In the genomic region with DNA sequence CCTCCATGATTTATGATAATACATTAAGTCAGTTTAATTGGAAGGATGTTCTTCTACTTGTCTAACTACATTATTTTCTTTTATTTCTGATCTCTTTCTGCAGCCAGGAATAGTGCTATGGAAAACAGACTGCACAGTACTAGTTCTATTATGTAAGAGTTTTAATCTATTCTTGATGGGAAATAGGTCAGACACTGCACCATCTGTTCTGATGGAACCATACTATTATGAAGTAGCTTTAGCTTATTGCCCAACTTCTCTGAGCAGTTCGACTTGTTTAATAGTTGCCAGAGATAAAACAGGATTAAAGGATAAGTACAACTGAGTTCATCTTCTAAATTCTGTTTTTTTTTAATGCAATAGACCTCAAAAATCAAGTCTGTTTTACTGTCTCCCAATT, we compare ENCODE assay signal across 21 cellular contexts. TPM values are rescaled to one million over a fixed set of nuclear protein-coding genes. Genes with fewer than 3 reads are reported as not detected.
DNase-seq lines count a peak whose midpoint lies in the region; ATAC-seq, FAIRE-seq and TF ChIP-seq lines count a peak whose summit lies in the region.
"Had no signal": no experiment of that assay in that cellular context is flagged by ENCODE, and none has a peak within 500 bp of the region (broad histone marks: within the 10 kb centered on the region; RNA-seq: fewer than 3 reads in every experiment).

No MANE protein-coding gene starts in this region.

- H3K27me3 ChIP-seq in liver (ENCODE audit: control insufficient read depth in 4 of 4, insufficient read depth in 4 of 4, low read length in 3 of 4) (no peaks in the 10 kb centered on the region), HepG2 (ENCODE audit: control insufficient read depth in 1 of 2, insufficient read depth in 2 of 2, low read length in 2 of 2) (no peaks in the 10 kb centered on the region), hepatocyte (no peaks in the 10 kb centered on the region)
- H3K27me3 ChIP-seq in CD8-positive, alpha-beta memory T cell (ENCODE audit: insufficient read depth, low read length, poor library complexity, severe bottlenecking), result no peaks in the 10 kb centered on the region
- H3K27me3 ChIP-seq: cardiac muscle cell had no signal

- no peak for TF ChIP-seq POLR2A in HepG2 (IDR thresholded peaks at IDR 0.05; ENCODE audit: insufficient read depth in 1 of 2, low read depth in 2 of 2, low read length in 2 of 2)

- no peaks in the 10 kb centered on the region for H3K9me3 Mint-ChIP-seq in CD8-positive, alpha-beta memory T cell
- H3K9me3 Mint-ChIP-seq: activated naive CD4-positive, alpha-beta T cell treated with anti-CD3 and anti-CD28 coated beads, Interleukin-2, amount 50 U/mL, for 24 hours; CD8-positive, alpha-beta T cell; endodermal cell; natural killer cell treated with Interleukin-12 subunit alpha and Interleukin-12 subunit beta and Interleukin-15 and Interleukin-18, amount 100 ng/mL, for 72 hours; stimulated activated naive CD8-positive, alpha-beta T cell treated with anti-CD3 and anti-CD28 coated beads, Interleukin-15, amount 100 ng/mL, for 72 hours had no signal

- H3K27me3 Mint-ChIP-seq in CD8-positive, alpha-beta memory T cell, result no peaks in the 10 kb centered on the region
- H3K27me3 Mint-ChIP-seq: activated naive CD4-positive, alpha-beta T cell treated with anti-CD3 and anti-CD28 coated beads, Interleukin-2, amount 50 U/mL, for 24 hours; natural killer cell treated with Interleukin-12 subunit alpha and Interleukin-12 subunit beta and Interleukin-15 and Interleukin-18, amount 100 ng/mL, for 72 hours; stimulated activated naive CD8-positive, alpha-beta T cell treated with anti-CD3 and anti-CD28 coated beads, Interleukin-15, amount 100 ng/mL, for 72 hours; T-helper 17 cell had no signal

- H3K79me2 ChIP-seq in HepG2 (ENCODE audit: insufficient read depth, low read length) (no peaks in the 10 kb centered on the region), hepatocyte (no peaks in the 10 kb centered on the region)

- TF ChIP-seq EP300 in HepG2 (IDR thresholded peaks at IDR 0.05; ENCODE audit: low read depth in 2 of 2, low read length in 2 of 2) (no peak), HepG2 (CRISPR knock-in tag; IDR thresholded peaks at IDR 0.05; ENCODE audit: borderline replicate concordance) (no peak)

- H2AFZ ChIP-seq in HepG2 (ENCODE audit: low read length) (no peak overlapping the region), hepatocyte (no peak overlapping the region)

- WGBS in liver, result 19% methylated on average over 1 of the region's 1 CpG
- WGBS in HepG2 (ENCODE audit: low lambda C conversion rate), result 0% methylated on average over 1 of the region's 1 CpG
- WGBS in hepatocyte (ENCODE audit: low lambda C conversion rate, missing lambda C conversion rate), result 44% methylated on average over 1 of the region's 1 CpG

- no TSS peak for BruUV-seq in HepG2 (replicated peaks; lab: Mats Ljungman, UMichigan)

- H3K27ac Mint-ChIP-seq in CD8-positive, alpha-beta memory T cell, result no peak overlapping the region
- H3K27ac Mint-ChIP-seq: activated naive CD4-positive, alpha-beta T cell treated with anti-CD3 and anti-CD28 coated beads, Interleukin-2, amount 50 U/mL, for 24 hours; CD8-positive, alpha-beta T cell; endodermal cell; natural killer cell treated with Interleukin-12 subunit alpha and Interleukin-12 subunit beta and Interleukin-15 and Interleukin-18, amount 100 ng/mL, for 72 hours; stimulated activated naive CD8-positive, alpha-beta T cell treated with anti-CD3 and anti-CD28 coated beads, Interleukin-15, amount 100 ng/mL, for 72 hours; T-helper 17 cell had no signal

- no peaks in the 10 kb centered on the region for H3K9me2 ChIP-seq in hepatocyte (replicated peaks; ENCODE audit: insufficient read depth)

- H3K4me2 ChIP-seq in HepG2 (ENCODE audit: low read depth, low read length) (no peak overlapping the region), hepatocyte (peak overlapping the region; percentile 11)

- peaks cover 0 to 6% (median 4%) of the 10 kb centered on the region in 4 donors for H3K4me1 ChIP-seq in liver (ENCODE audit: control insufficient read depth in 4 of 4, insufficient read depth in 4 of 4, low read length in 3 of 4)
- no peaks in the 10 kb centered on the region for H3K4me1 ChIP-seq in HepG2 (ENCODE audit: insufficient read depth, low read length)
- no peaks in the 10 kb centered on the region for H3K4me1 ChIP-seq in hepatocyte (ENCODE audit: insufficient read depth)
- no peaks in the 10 kb centered on the region for H3K4me1 ChIP-seq in CD8-positive, alpha-beta memory T cell (ENCODE audit: insufficient read depth, low read length)

- H3K4me3 ChIP-seq in liver (ENCODE audit: low read depth in 1 of 3, low read length in 3 of 3) (no peak overlapping the region), HepG2 (replicated peaks in 1 of 3; ENCODE audit: insufficient read depth in 1 of 3, low read depth in 2 of 3, low read length in 3 of 3) (no peak overlapping the region), hepatocyte (no peak overlapping the region)
- no peak overlapping the region for H3K4me3 ChIP-seq in CD8-positive, alpha-beta memory T cell (ENCODE audit: low read length)
- H3K4me3 ChIP-seq: cardiac muscle cell had no signal

- no peak for FAIRE-seq in HepG2 (lab: Jason Lieb, UNC)

- TF ChIP-seq CTCF in liver (IDR thresholded peaks at IDR 0.05; ENCODE audit: low read depth, low read length, missing input control), result no peak
- no peak for TF ChIP-seq CTCF in HepG2 (CRISPR knock-in tag; IDR thresholded peaks at IDR 0.05)
- TF ChIP-seq CTCF in hepatocyte (IDR thresholded peaks at IDR 0.05; ENCODE audit: poor library complexity), result no peak

- H3K4me1 Mint-ChIP-seq in CD8-positive, alpha-beta memory T cell, result peaks cover 0 to 8% (median 6%) of the 10 kb centered on the region in 3 donors
- H3K4me1 Mint-ChIP-seq: activated naive CD4-positive, alpha-beta T cell treated with anti-CD3 and anti-CD28 coated beads, Interleukin-2, amount 50 U/mL, for 24 hours; T-helper 17 cell had no signal

- H4K20me1 ChIP-seq in HepG2 (ENCODE audit: insufficient read depth, low read length) (no peaks in the 10 kb centered on the region), hepatocyte (ENCODE audit: insufficient read depth, poor library complexity, severe bottlenecking) (no peaks in the 10 kb centered on the region)

- POLR2A ChIA-PET in HepG2 (lab: Yijun Ruan, JAX), result no interaction called here
- POLR2A ChIA-PET in CD8-positive, alpha-beta memory T cell (lab: Charles Lee), result no interaction called here

- intact Hi-C loops in HepG2 (cut with micrococcal nuclease; ENCODE audit: unreplicated experiment) (no loop called here), posterior vena cava (cut with DNase I) (no loop called here)

- CTCF ChIA-PET in HepG2 (lab: Yijun Ruan, JAX; ENCODE audit: low intra/inter-chr PET ratio, low total read pairs), result no interaction called here
- CTCF ChIA-PET in CD8-positive, alpha-beta memory T cell (lab: Charles Lee), result no interaction called here

- no peak overlapping the region for H3K4me3 Mint-ChIP-seq in CD8-positive, alpha-beta memory T cell
- H3K4me3 Mint-ChIP-seq: activated naive CD4-positive, alpha-beta T cell treated with anti-CD3 and anti-CD28 coated beads, Interleukin-2, amount 50 U/mL, for 24 hours; CD8-positive, alpha-beta T cell; endodermal cell; natural killer cell treated with Interleukin-12 subunit alpha and Interleukin-12 subunit beta and Interleukin-15 and Interleukin-18, amount 100 ng/mL, for 72 hours; stimulated activated naive CD8-positive, alpha-beta T cell treated with anti-CD3 and anti-CD28 coated beads, Interleukin-15, amount 100 ng/mL, for 72 hours; T-helper 17 cell had no signal

- in situ Hi-C loops in HepG2 (cut with HindIII; ENCODE audit: extremely low pct_ligation_motif_present, low pct_unique_long_range_greater_than_20kb), result no loop called here

- no peak for TF ChIP-seq RAD21 in liver (IDR thresholded peaks at IDR 0.05)
- no peak for TF ChIP-seq RAD21 in HepG2 (CRISPR knock-in tag; IDR thresholded peaks at IDR 0.05)

- no peaks in the 10 kb centered on the region for H3K9me3 ChIP-seq in liver (ENCODE audit: control insufficient read depth in 4 of 4, low read length in 3 of 4)
- no peaks in the 10 kb centered on the region for H3K9me3 ChIP-seq in HepG2 (ENCODE audit: low read length)
- no peaks in the 10 kb centered on the region for H3K9me3 ChIP-seq in hepatocyte (ENCODE audit: low read depth)
- no peaks in the 10 kb centered on the region for H3K9me3 ChIP-seq in CD8-positive, alpha-beta memory T cell (ENCODE audit: low read length)

- H3K36me3 ChIP-seq in liver (ENCODE audit: control insufficient read depth in 4 of 4, insufficient read depth in 3 of 4, low read depth in 1 of 4, low read length in 3 of 4) (peaks cover 8 to 47% (median 40%) of the 10 kb centered on the region in 4 donors), HepG2 (replicated peaks in 1 of 2; ENCODE audit: control insufficient read depth in 1 of 2, insufficient read depth in 2 of 2, low read length in 2 of 2) (no peaks in the 10 kb centered on the region), hepatocyte (replicated peaks; ENCODE audit: insufficient read depth, low read depth) (no peaks in the 10 kb centered on the region)
- H3K36me3 ChIP-seq in CD8-positive, alpha-beta memory T cell (ENCODE audit: insufficient read depth, low read length), result peaks cover 14% of the 10 kb centered on the region

- H3K36me3 Mint-ChIP-seq in CD8-positive, alpha-beta memory T cell, result peaks cover 21 to 75% (median 31%) of the 10 kb centered on the region in 3 donors
- H3K36me3 Mint-ChIP-seq: natural killer cell treated with Interleukin-12 subunit alpha and Interleukin-12 subunit beta and Interleukin-15 and Interleukin-18, amount 100 ng/mL, for 72 hours had no signal

- H3K27ac ChIP-seq in liver (ENCODE audit: low read depth in 1 of 2, low read length in 2 of 2) (peak overlapping the region in 1 of 2 donors; percentile 7), HepG2 (ENCODE audit: extremely low read length, insufficient read depth, low read length) (no peak overlapping the region), caudate nucleus (ENCODE audit: low read depth, low read length) (peak overlapping the region; percentile 72), hepatocyte (no peak overlapping the region)
- H3K27ac ChIP-seq in CD8-positive, alpha-beta memory T cell (ENCODE audit: low read depth, low read length), result no peak overlapping the region
- H3K27ac ChIP-seq: cardiac muscle cell, HL-60 had no signal

- H3K9ac ChIP-seq in liver (ENCODE audit: low read depth in 1 of 2, low read length in 2 of 2) (no peak overlapping the region), HepG2 (ENCODE audit: insufficient read depth, low read depth, low read length) (no peak overlapping the region)

- no peak for ATAC-seq in HepG2
- no peak for ATAC-seq in GM21360 (IDR thresholded peaks at IDR 0.05; ENCODE audit: unreplicated experiment)
- no peak for ATAC-seq in GM18870 (IDR thresholded peaks at IDR 0.05; ENCODE audit: unreplicated experiment)
- ATAC-seq: CD8-positive, alpha-beta T cell; natural killer cell treated with Interleukin-12 subunit alpha and Interleukin-12 subunit beta and Interleukin-15 and Interleukin-18, amount 100 ng/mL, for 72 hours; stimulated activated naive CD8-positive, alpha-beta T cell treated with anti-CD3 and anti-CD28 coated beads, Interleukin-15, amount 100 ng/mL, for 72 hours; T-helper 17 cell had no signal

- DNase-seq in HepG2 (ENCODE audit: low spot score) (no peak), caudate nucleus (lab: John Stamatoyannopoulos, UW) (peak in 3 of 61 donors; percentile 20 to 82 (median 29)), hepatocyte (ENCODE audit: low spot score) (no peak), posterior vena cava (ENCODE audit: low spot score) (no peak)
- no peak for DNase-seq in CD8-positive, alpha-beta memory T cell
- DNase-seq: activated CD4-positive, alpha-beta T cell treated with anti-CD3 and anti-CD28 coated beads for 48 hours; CD8-positive, alpha-beta T cell; endodermal cell; KBM-7; mammary epithelial cell; NCI-H2227 treated with DMSO at 0.1 percent for 48 hours; SHP77 treated with DMSO at 0.1 percent for 48 hours; stimulated activated naive CD8-positive, alpha-beta T cell treated with anti-CD3 and anti-CD28 coated beads, Interleukin-15, amount 100 ng/mL, for 72 hours; T-helper 17 cell had no signal

RNA-seq across cellular contexts. Expression of a gene that starts 13.0 kb away (rescaled TPM):
- total RNA-seq in liver (10 to 100 TPM in 1 of 2 donors, 1 to 10 TPM in 1; 7.0 to 63.3 TPM), HepG2 (2016; rRNA removed; fragmentation: Illumina TruSeq; extraction: Trizol) (not detected in 2 replicates), hepatocyte (48.1 and 48.5 TPM in 2 replicates), posterior vena cava (1 to 10 TPM; 6.9 to 7.1 TPM)
- polyA plus RNA-seq in liver (10 to 100 TPM; 27.9 to 37.2 TPM), HepG2 (2011; rRNA removed) (not detected in 2 replicates), hepatocyte (21.6 and 27.9 TPM in 2 replicates)
- not detected in 2 replicates for total RNA-seq in HepG2 (2016; cell fraction: cytosol; rRNA removed; fragmentation: Illumina TruSeq; extraction: Trizol; ENCODE audit: low read depth)
- not detected in 2 replicates for total RNA-seq in HepG2 (2016; cell fraction: insoluble cytoplasmic fraction; rRNA removed; fragmentation: Illumina TruSeq; extraction: Trizol)
- not detected in 2 replicates for total RNA-seq in HepG2 (2016; cell fraction: membrane; rRNA removed; fragmentation: Illumina TruSeq; extraction: Trizol)
- total RNA-seq in HepG2 (2016; cell fraction: nucleus; rRNA removed; fragmentation: Illumina TruSeq; extraction: Trizol), result not detected in 2 replicates
- polyA plus RNA-seq in HepG2 (2011; cell fraction: cytosol; rRNA removed), result not detected in 2 replicates
- polyA plus RNA-seq in HepG2 (2011; cell fraction: nucleus; rRNA removed), result not detected in 2 replicates
- not detected in 2 replicates for polyA plus RNA-seq in HepG2 (2012)
- polyA plus RNA-seq in HepG2 (2016; cell fraction: cytosol; fragmentation: Illumina TruSeq; extraction: Trizol; ENCODE audit: low read depth), result not detected in 2 replicates
- not detected in 2 replicates for polyA plus RNA-seq in HepG2 (2016; cell fraction: insoluble cytoplasmic fraction; fragmentation: Illumina TruSeq; extraction: Trizol; ENCODE audit: low read depth)
- polyA plus RNA-seq in HepG2 (2016; cell fraction: membrane; fragmentation: Illumina TruSeq; extraction: Trizol; ENCODE audit: low read depth), result not detected in 2 replicates
- polyA plus RNA-seq in HepG2 (2016; cell fraction: nucleus; fragmentation: Illumina TruSeq; extraction: Trizol; ENCODE audit: insufficient read depth, low read depth), result not detected in 2 replicates
- polyA minus RNA-seq in HepG2 (2011; rRNA and poly(A)+ RNA removed; ENCODE audit: low replicate concordance), result not detected in 2 replicates
- not detected in 2 replicates for polyA minus RNA-seq in HepG2 (2011; cell fraction: cytosol; rRNA and poly(A)+ RNA removed)
- polyA minus RNA-seq in HepG2 (2011; cell fraction: nucleus; rRNA and poly(A)+ RNA removed), result not detected in 2 replicates
- 1 to 10 TPM; 4.9 to 5.1 TPM for total RNA-seq in CD8-positive, alpha-beta memory T cell
- polyA plus RNA-seq in CD8-positive, alpha-beta memory T cell, result 24.9 TPM

RNA-seq across cellular contexts. Expression of a gene that starts 46.8 kb away (rescaled TPM):
- total RNA-seq in liver, result 10 to 100 TPM; 32.2 to 33.9 TPM
- polyA plus RNA-seq in liver, result 100 to 1,000 TPM in 1 of 2 donors, 10 to 100 TPM in 1; 48.3 to 132 TPM
- 118 and 183 TPM in 2 replicates for total RNA-seq in HepG2 (2016; rRNA removed; fragmentation: Illumina TruSeq; extraction: Trizol)
- 37.3 and 37.5 TPM in 2 replicates for total RNA-seq in HepG2 (2016; cell fraction: cytosol; rRNA removed; fragmentation: Illumina TruSeq; extraction: Trizol; ENCODE audit: low read depth)
- 124 and 193 TPM in 2 replicates for total RNA-seq in HepG2 (2016; cell fraction: insoluble cytoplasmic fraction; rRNA removed; fragmentation: Illumina TruSeq; extraction: Trizol)
- 33.5 and 35.4 TPM in 2 replicates for total RNA-seq in HepG2 (2016; cell fraction: membrane; rRNA removed; fragmentation: Illumina TruSeq; extraction: Trizol)
- total RNA-seq in HepG2 (2016; cell fraction: nucleus; rRNA removed; fragmentation: Illumina TruSeq; extraction: Trizol), result 39.2 and 40.4 TPM in 2 replicates
- 23.2 and 30.6 TPM in 2 replicates for polyA plus RNA-seq in HepG2 (2011; rRNA removed)
- 12.7 and 21.8 TPM in 2 replicates for polyA plus RNA-seq in HepG2 (2011; cell fraction: cytosol; rRNA removed)
- polyA plus RNA-seq in HepG2 (2011; cell fraction: nucleus; rRNA removed), result 3.1 and 5.2 TPM in 2 replicates
- polyA plus RNA-seq in HepG2 (2012), result 60.1 and 106 TPM in 2 replicates
- 38.0 and 44.3 TPM in 2 replicates for polyA plus RNA-seq in HepG2 (2016; cell fraction: cytosol; fragmentation: Illumina TruSeq; extraction: Trizol; ENCODE audit: low read depth)
- 162 and 180 TPM in 2 replicates for polyA plus RNA-seq in HepG2 (2016; cell fraction: insoluble cytoplasmic fraction; fragmentation: Illumina TruSeq; extraction: Trizol; ENCODE audit: low read depth)
- 27.8 and 29.2 TPM in 2 replicates for polyA plus RNA-seq in HepG2 (2016; cell fraction: membrane; fragmentation: Illumina TruSeq; extraction: Trizol; ENCODE audit: low read depth)
- 59.8 and 63.8 TPM in 2 replicates for polyA plus RNA-seq in HepG2 (2016; cell fraction: nucleus; fragmentation: Illumina TruSeq; extraction: Trizol; ENCODE audit: insufficient read depth, low read depth)
- 5.4 and 11.2 TPM in 2 replicates for polyA minus RNA-seq in HepG2 (2011; rRNA and poly(A)+ RNA removed; ENCODE audit: low replicate concordance)
- 16.4 and 16.7 TPM in 2 replicates for polyA minus RNA-seq in HepG2 (2011; cell fraction: cytosol; rRNA and poly(A)+ RNA removed)
- polyA minus RNA-seq in HepG2 (2011; cell fraction: nucleus; rRNA and poly(A)+ RNA removed), result 10.9 and 11.3 TPM in 2 replicates
- 88.1 and 96.6 TPM in 2 replicates for total RNA-seq in hepatocyte
- polyA plus RNA-seq in hepatocyte, result 198 and 203 TPM in 2 replicates
- total RNA-seq in CD8-positive, alpha-beta memory T cell, result 100 to 1,000 TPM; 127 to 131 TPM
- polyA plus RNA-seq in CD8-positive, alpha-beta memory T cell, result 98.4 TPM
- total RNA-seq in posterior vena cava, result 10 to 100 TPM; 58.9 to 65.9 TPM
